Comparison of ENCODE assay signal across 1 cellular context in genomic region chr21:44263221-44263671, GRCh38.
TF ChIP-seq lines count a peak whose summit lies in the region.

No MANE protein-coding gene starts in this region.

TF ChIP-seq in H1, 55 proteins besides CTCF, POLR2A, EP300 and RAD21:
- no peak for TF ChIP-seq PHF8 (conservative IDR thresholded peaks at IDR 0.05; ENCODE audit: low read depth, low read length)
- no peak for TF ChIP-seq KDM4A (IDR thresholded peaks at IDR 0.05; ENCODE audit: low read depth, low read length, severe bottlenecking)
- TF ChIP-seq SIRT6 (IDR thresholded peaks at IDR 0.05; ENCODE audit: low read length), result no peak
- no peak for TF ChIP-seq BCL11A (IDR thresholded peaks at IDR 0.05; ENCODE audit: low read depth in 2 of 2, low read length in 2 of 2)
- no peak for TF ChIP-seq ATF2 (IDR thresholded peaks at IDR 0.05; ENCODE audit: low read length)
- TF ChIP-seq RBBP5 (IDR thresholded peaks at IDR 0.05; ENCODE audit: borderline replicate concordance, low read depth, low read length), result no peak
- no peak for TF ChIP-seq SIN3A (conservative IDR thresholded peaks at IDR 0.05 in 1 of 2, IDR thresholded peaks at IDR 0.05 in 1 of 2; ENCODE audit: low read depth in 1 of 2, low read length in 2 of 2)
- TF ChIP-seq JUND (IDR thresholded peaks at IDR 0.05; ENCODE audit: low read length), result no peak
- no peak for TF ChIP-seq HDAC6 (IDR thresholded peaks at IDR 0.05; ENCODE audit: low read depth, low read length)
- TF ChIP-seq RNF2 (IDR thresholded peaks at IDR 0.05; ENCODE audit: borderline replicate concordance, low read depth, low read length, missing control alignments, poor library complexity, severe bottlenecking), result no peak
- TF ChIP-seq POU5F1 (IDR thresholded peaks at IDR 0.05; ENCODE audit: low read depth, low read length), result no peak
- TF ChIP-seq CTBP2 (IDR thresholded peaks at IDR 0.05; ENCODE audit: borderline replicate concordance, insufficient read depth, insufficient read length, low read length), result no peak
- TF ChIP-seq YY1 (IDR thresholded peaks at IDR 0.05; ENCODE audit: low read depth, low read length), result no peak
- TF ChIP-seq SAP30 (IDR thresholded peaks at IDR 0.05; ENCODE audit: insufficient read depth, insufficient replicate concordance, low read length), result no peak
- no peak for TF ChIP-seq GABPA (IDR thresholded peaks at IDR 0.05; ENCODE audit: borderline replicate concordance, insufficient read depth, low read length)
- TF ChIP-seq SP2 (IDR thresholded peaks at IDR 0.05; ENCODE audit: low read length), result no peak
